In genomic region chr5:65482727-65483473, GRCh38 we compare ENCODE assay signal across 8 cellular contexts. TPM values are rescaled to one million over a fixed set of nuclear protein-coding genes. Genes with fewer than 3 reads are reported as not detected.
DNase-seq lines count a peak whose midpoint lies in the region; ATAC-seq and TF ChIP-seq lines count a peak whose summit lies in the region.

No MANE protein-coding gene starts in this region.

- no peaks in the 10 kb centered on the region for H4K20me1 ChIP-seq in H9 (ENCODE audit: control insufficient read depth, insufficient read depth, insufficient read length)

- no peak overlapping the region for H4K8ac ChIP-seq in H9 (replicated peaks; ENCODE audit: insufficient read length, low read depth, low read length)

- peak overlapping the region; percentile 74 for H3K4me2 ChIP-seq in H9 (ENCODE audit: insufficient read depth, insufficient read length, low read length)

- H3K4me3 Mint-ChIP-seq in CD4-positive, CD25-positive, alpha-beta regulatory T cell: peak overlapping the region in 1 of 4 donors; percentile 94
- no peak overlapping the region; a peak in 2 of 5 replicates for H3K4me3 Mint-ChIP-seq in H9

- peak overlapping the region; percentile 84 to 95 (median 95) for H3K27ac Mint-ChIP-seq in CD4-positive, CD25-positive, alpha-beta regulatory T cell
- H3K27ac Mint-ChIP-seq in H9: peak overlapping the region; percentile 83 to 95 (median 91)

- H3K27me3 Mint-ChIP-seq in CD4-positive, CD25-positive, alpha-beta regulatory T cell: peaks cover 7% of the 10 kb centered on the region
- H3K27me3 Mint-ChIP-seq in H9 (ENCODE audit: low read depth): no peaks in the 10 kb centered on the region

- H3K79me1 ChIP-seq in H9 (ENCODE audit: insufficient read depth, low read depth, low read length, poor library complexity, severe bottlenecking): no peaks in the 10 kb centered on the region

- peak overlapping the region; percentile 71 for H2AFZ ChIP-seq in H9 (ENCODE audit: low read length)

- no peak overlapping the region for H2AK5ac ChIP-seq in H9 (ENCODE audit: insufficient read length, low read length)

- no peaks in the 10 kb centered on the region for H3K9me3 Mint-ChIP-seq in CD4-positive, CD25-positive, alpha-beta regulatory T cell
- H3K9me3 Mint-ChIP-seq in H9: no peaks in the 10 kb centered on the region; a peak in 2 of 5 replicates

- H3K18ac ChIP-seq in H9 (ENCODE audit: insufficient read length, low read depth, low read length): no peak overlapping the region

- no peak overlapping the region for H4K5ac ChIP-seq in H9 (ENCODE audit: insufficient read length, low read depth, low read length)

- ATAC-seq in CD4-positive, CD25-positive, alpha-beta regulatory T cell (ENCODE audit: low read depth in 2 of 2): no peak
- ATAC-seq in right lobe of liver: peak; percentile 56 to 66 (median 59)

- TF ChIP-seq CTCF in H9 (conservative IDR thresholded peaks at IDR 0.05) (no peak), RWPE1 (conservative IDR thresholded peaks at IDR 0.05; ENCODE audit: low read depth) (no peak), right lobe of liver (IDR thresholded peaks at IDR 0.05) (no peak)

- H2BK15ac ChIP-seq in H9 (ENCODE audit: low read depth, low read length): no peak overlapping the region

- DNase-seq in CD4-positive, CD25-positive, alpha-beta regulatory T cell: peak in 2 of 3 donors; percentile 24 to 44
- DNase-seq in H9: peak; percentile 40
- peak; percentile 72 for DNase-seq in RWPE1 (ENCODE audit: low spot score)
- peak; percentile 79 for DNase-seq in dermis blood vessel endothelial cell
- no peak for DNase-seq in right lobe of liver
- no peak for DNase-seq in middle frontal gyrus (ENCODE audit: extremely low spot score, low spot score)
- DNase-seq in activated CD4-positive, alpha-beta T cell treated with anti-CD3 and anti-CD28 coated beads, Interleukin-2, amount 50 U/mL, for 4 hours: no peak

- H3K4me3 ChIP-seq in CD4-positive, CD25-positive, alpha-beta regulatory T cell (ENCODE audit: low read depth, low read length): peak overlapping the region; percentile 89
- peak overlapping the region; percentile 35 to 57 (median 56) for H3K4me3 ChIP-seq in right lobe of liver

- peaks cover 25% of the 10 kb centered on the region for H3K27me3 ChIP-seq in CD4-positive, CD25-positive, alpha-beta regulatory T cell (ENCODE audit: control insufficient read depth, insufficient read depth, low read length)
- H3K27me3 ChIP-seq in H9 (ENCODE audit: insufficient read depth, low read length): no peaks in the 10 kb centered on the region; the same call in 1 of the 2 replicates
- H3K27me3 ChIP-seq in right lobe of liver: no peaks in the 10 kb centered on the region

- no peak overlapping the region for H3K23ac ChIP-seq in H9 (ENCODE audit: insufficient read length, low read depth, low read length)

- H4K91ac ChIP-seq in H9 (ENCODE audit: insufficient read length, low read depth, low read length): no peak overlapping the region

- H2BK20ac ChIP-seq in H9 (ENCODE audit: low read depth, low read length, poor library complexity, severe bottlenecking): no peak overlapping the region

- H3K36me3 ChIP-seq in CD4-positive, CD25-positive, alpha-beta regulatory T cell (ENCODE audit: control insufficient read depth, insufficient read depth, low read length): no peaks in the 10 kb centered on the region
- no peaks in the 10 kb centered on the region for H3K36me3 ChIP-seq in right lobe of liver

- no peaks in the 10 kb centered on the region for H3K79me2 ChIP-seq in H9 (ENCODE audit: insufficient read depth, low read length)

- POLR2A ChIA-PET in RWPE1 (lab: Yijun Ruan, JAX; ENCODE audit: low non-redundant PET): no interaction called here

- no peak overlapping the region for H2BK12ac ChIP-seq in H9 (ENCODE audit: insufficient read length, low read depth, low read length)

- H3K56ac ChIP-seq in H9 (ENCODE audit: insufficient read length, low read depth, low read length): no peak overlapping the region

- intact Hi-C loops in right lobe of liver (cut with DNase I): no loop called here

- H3K4me1 Mint-ChIP-seq in CD4-positive, CD25-positive, alpha-beta regulatory T cell: peaks cover 4 to 18% (median 15%) of the 10 kb centered on the region in 4 donors
- H3K4me1 Mint-ChIP-seq in H9: peaks cover 20% of the 10 kb centered on the region in 2 experiments

- no peak overlapping the region for H2BK120ac ChIP-seq in H9 (ENCODE audit: low read depth, low read length, poor library complexity, severe bottlenecking)

- H3K9me3 ChIP-seq in CD4-positive, CD25-positive, alpha-beta regulatory T cell (ENCODE audit: control insufficient read depth in 2 of 2, low read length in 2 of 2): no peaks in the 10 kb centered on the region
- H3K9me3 ChIP-seq in H9 (ENCODE audit: control insufficient read depth, low read depth, low read length) (no peaks in the 10 kb centered on the region), right lobe of liver (no peaks in the 10 kb centered on the region)

- no peak overlapping the region for H3K27ac ChIP-seq in CD4-positive, CD25-positive, alpha-beta regulatory T cell (ENCODE audit: insufficient read depth, low read length, poor library complexity, severe bottlenecking)
- H3K27ac ChIP-seq in H9 (ENCODE audit: insufficient read length, low read depth, low read length) (no peak overlapping the region), RWPE1 (no peak overlapping the region), right lobe of liver (peak overlapping the region; percentile 86 to 95 (median 92)), temporal lobe (ENCODE audit: low read depth, low read length) (peak overlapping the region; percentile 60)

- no peak overlapping the region for H3T11ph ChIP-seq in H9 (ENCODE audit: low read length)

- peak overlapping the region; percentile 64 for H3K9ac ChIP-seq in H9 (ENCODE audit: extremely low read depth, insufficient read length, low read length)

- no peak for TF ChIP-seq POLR2A in right lobe of liver (IDR thresholded peaks at IDR 0.05)

- H3K4ac ChIP-seq in H9 (ENCODE audit: low read depth, low read length): no peak overlapping the region

- no peak overlapping the region for H2BK5ac ChIP-seq in H9 (ENCODE audit: insufficient read length, low read length)

- H3K36me3 Mint-ChIP-seq in CD4-positive, CD25-positive, alpha-beta regulatory T cell: no peaks in the 10 kb centered on the region
- H3K36me3 Mint-ChIP-seq in H9 (ENCODE audit: insufficient read depth in 1 of 3, low read depth in 3 of 3): no peaks in the 10 kb centered on the region; a peak in 1 of 7 replicates

- no CpG with 5 or more reads among the region's 12 CpGs for WGBS in H9 (ENCODE audit: extremely low coverage, insufficient read length, low lambda C conversion rate)
- WGBS in right lobe of liver (ENCODE audit: insufficient coverage, low coverage, low lambda C conversion rate, missing lambda C conversion rate): 0% methylated on average over 12 of the region's 12 CpGs

- peaks cover 35% of the 10 kb centered on the region for H3K4me1 ChIP-seq in CD4-positive, CD25-positive, alpha-beta regulatory T cell (ENCODE audit: control insufficient read depth, insufficient read depth, low read length, poor library complexity, severe bottlenecking)
- H3K4me1 ChIP-seq in H9 (ENCODE audit: insufficient read depth, low read length) (no peaks in the 10 kb centered on the region; the same call in 1 of the 2 replicates), right lobe of liver (peaks cover 0 to 15% (median 5%) of the 10 kb centered on the region in 4 donors)

- H3K23me2 ChIP-seq in H9 (ENCODE audit: insufficient read length, low read depth, low read length, poor library complexity, severe bottlenecking): peaks cover 18% of the 10 kb centered on the region

- CTCF ChIA-PET in RWPE1 (lab: Yijun Ruan, JAX): interaction anchor here (0.5 to 2.0 kb wide), 14 partner anchors 9 to 850 kb away, joined by 3 to 10 read pairs (median 3); no protein-coding TSS in a partner anchor

- H3K14ac ChIP-seq in H9 (ENCODE audit: insufficient read depth, low read length): no peak overlapping the region

RNA-seq across cellular contexts. Expression of gene ADAMTS6, which starts 1.2 kb away (rescaled TPM):
- 1.5 TPM for total RNA-seq in CD4-positive, CD25-positive, alpha-beta regulatory T cell
- under 1 TPM in 3 of 4 donors, not detected in 1; 0.03 to 0.18 (median 0.09) TPM for polyA plus RNA-seq in CD4-positive, CD25-positive, alpha-beta regulatory T cell
- 0.29 and 0.33 TPM in 2 replicates for total RNA-seq in H9 (2021)
- total RNA-seq in dermis blood vessel endothelial cell: 47.0 and 52.4 TPM in 2 replicates
- under 1 TPM; 0.17 to 0.56 (median 0.40) TPM for total RNA-seq in right lobe of liver
- total RNA-seq in temporal lobe: 8.6 TPM

Comparison
In these comparisons a context has a peak if more than half of its experiments do, and no peak if none do; other contexts are left out.
1. ATAC-seq: peak in right lobe of liver (4 of 4); none in CD4-positive, CD25-positive, alpha-beta regulatory T cell (0 of 2).
2. DNase-seq: peak in CD4-positive, CD25-positive, alpha-beta regulatory T cell (2 of 3), H9 (single experiment), RWPE1 (single experiment) and dermis blood vessel endothelial cell (single experiment); none in right lobe of liver (0 of 3), middle frontal gyrus (single experiment) and activated CD4-positive, alpha-beta T cell treated with anti-CD3 and anti-CD28 coated beads, Interleukin-2, amount 50 U/mL, for 4 hours (0 of 2).
3. H3K27ac ChIP-seq: peak in right lobe of liver (3 of 3) and temporal lobe (single experiment); none in CD4-positive, CD25-positive, alpha-beta regulatory T cell (single experiment), H9 (single experiment) and RWPE1 (single experiment).